In genomic region chr6:41663558-41663957, GRCh38 we compare ENCODE assay signal across 29 cellular contexts. TPM values are rescaled to one million over a fixed set of nuclear protein-coding genes. Genes with fewer than 3 reads are reported as not detected.
"Had no signal": no experiment of that assay in that cellular context is flagged by ENCODE, and none has a peak within 500 bp of the region (broad histone marks: within the 10 kb centered on the region; RNA-seq: fewer than 3 reads in every experiment).

No MANE protein-coding gene starts in this region.

- H2AFZ ChIP-seq: parathyroid adenoma had no signal

- H3K9me3 ChIP-seq: breast epithelium, left lung, psoas muscle, suprapubic skin, tibial nerve had no signal

- H3K27ac ChIP-seq: breast epithelium, coronary artery, left lung, parathyroid adenoma, psoas muscle, suprapubic skin, tibial nerve had no signal

- H3K36me3 Mint-ChIP-seq: immature natural killer cell; stimulated activated naive B cell treated with anti-CD40 and anti-IgM and Interleukin-4, amounts not matched to agents 10 μg/mL and 1 μg/mL and 100 μg/mL, for 72 hours had no signal

- H3K4me1 Mint-ChIP-seq: activated CD4-positive, alpha-beta T cell treated with anti-CD3 and anti-CD28 coated beads for 36 hours; immature natural killer cell had no signal

- H3K79me2 ChIP-seq: parathyroid adenoma had no signal

- H3K27ac Mint-ChIP-seq: activated CD4-positive, alpha-beta T cell treated with anti-CD3 and anti-CD28 coated beads for 36 hours; activated T-helper 1 cell treated with anti-CD3 and anti-CD28 coated beads, Interleukin-12 subunit alpha, Interleukin-12 subunit beta, Interleukin-2, Interleukin-4 antibody, amounts not matched to agents 30 ng/mL and 10 ng/mL and 1 ng/mL, durations not matched to agents 14 hours and 24 hours and 36 hours; immature natural killer cell; nephron progenitor cell; stimulated activated naive B cell treated with anti-CD40 and anti-IgM and Interleukin-4, amounts not matched to agents 10 μg/mL and 1 μg/mL and 100 μg/mL, for 72 hours; T-helper 2 cell treated with Interferon-gamma antibody and Interleukin-4, amounts not matched to agents 5 μg/mL and 100 μg/mL, for 36 hours had no signal

- ATAC-seq: activated CD4-positive, alpha-beta T cell treated with anti-CD3 and anti-CD28 coated beads for 36 hours; esophagus mucosa; left lung; psoas muscle; stimulated activated naive B cell treated with anti-CD40 and anti-IgM and Interleukin-4, amounts not matched to agents 10 μg/mL and 1 μg/mL and 100 μg/mL, for 72 hours had no signal

- H3K4me3 Mint-ChIP-seq: activated CD4-positive, alpha-beta T cell treated with anti-CD3 and anti-CD28 coated beads for 36 hours; activated T-helper 1 cell treated with anti-CD3 and anti-CD28 coated beads, Interleukin-12 subunit alpha, Interleukin-12 subunit beta, Interleukin-2, Interleukin-4 antibody, amounts not matched to agents 30 ng/mL and 10 ng/mL and 1 ng/mL, durations not matched to agents 14 hours and 24 hours and 36 hours; immature natural killer cell; nephron progenitor cell; stimulated activated naive B cell treated with anti-CD40 and anti-IgM and Interleukin-4, amounts not matched to agents 10 μg/mL and 1 μg/mL and 100 μg/mL, for 72 hours; T-helper 2 cell treated with Interferon-gamma antibody and Interleukin-4, amounts not matched to agents 5 μg/mL and 100 μg/mL, for 36 hours had no signal

- H3K4me1 ChIP-seq: breast epithelium, left lung, parathyroid adenoma, psoas muscle, suprapubic skin, tibial nerve had no signal

- H3K9me3 Mint-ChIP-seq: activated T-helper 1 cell treated with anti-CD3 and anti-CD28 coated beads, Interleukin-12 subunit alpha, Interleukin-12 subunit beta, Interleukin-2, Interleukin-4 antibody, amounts not matched to agents 30 ng/mL and 10 ng/mL and 1 ng/mL, durations not matched to agents 14 hours and 24 hours and 36 hours; stimulated activated naive B cell treated with anti-CD40 and anti-IgM and Interleukin-4, amounts not matched to agents 10 μg/mL and 1 μg/mL and 100 μg/mL, for 72 hours; T-helper 2 cell treated with Interferon-gamma antibody and Interleukin-4, amounts not matched to agents 5 μg/mL and 100 μg/mL, for 36 hours had no signal

- DNase-seq: activated CD4-positive, alpha-beta T cell treated with anti-CD3 and anti-CD28 coated beads for 36 hours; activated CD4-positive, CD25-positive, alpha-beta regulatory T cell; activated effector memory CD4-positive, alpha-beta T cell treated with anti-CD3 and anti-CD28 coated beads, Interleukin-2, amount 50 U/mL, for 16 hours; activated naive CD4-positive, alpha-beta T cell treated with anti-CD3 and anti-CD28 coated beads, Interleukin-2, amount 50 U/mL, for 16 hours; amygdala; foreskin fibroblast; head of caudate nucleus; hippocampal formation; immature natural killer cell; kidney glomerular epithelial cell; mesendoderm; nephron progenitor cell; nucleus accumbens; stimulated activated CD4-positive, alpha-beta T cell treated with anti-CD3 and anti-CD28 coated beads, Interleukin-15, amount 100 ng/mL, for 24 hours; stimulated activated CD4-positive, alpha-beta T cell treated with anti-CD3 and anti-CD28 coated beads, Interleukin-2, amount 100 ng/mL, for 24 hours; stimulated activated naive B cell treated with anti-CD40 and anti-IgM and Interleukin-4, amounts not matched to agents 10 μg/mL and 1 μg/mL and 100 μg/mL, for 72 hours; T-helper 1 cell had no signal

- H3K36me3 ChIP-seq: breast epithelium, left lung, suprapubic skin, tibial nerve had no signal

- H3K9ac ChIP-seq: parathyroid adenoma had no signal

- H3K4me3 ChIP-seq: breast epithelium, coronary artery, left lung, lung, psoas muscle, suprapubic skin, tibial nerve had no signal

RNA-seq across cellular contexts. Expression of gene MDFI, which starts 25.3 kb away (rescaled TPM):
- total RNA-seq: activated CD4-positive, alpha-beta T cell treated with anti-CD3 and anti-CD28 coated beads for 36 hours; activated T-helper 1 cell treated with anti-CD3 and anti-CD28 coated beads, Interleukin-12 subunit alpha, Interleukin-12 subunit beta, Interleukin-2, Interleukin-4 antibody, amounts not matched to agents 30 ng/mL and 10 ng/mL and 1 ng/mL, durations not matched to agents 14 hours and 24 hours and 36 hours; mononuclear cell had no signal
- polyA plus RNA-seq: immature natural killer cell had no signal
